Comparison of ENCODE assay signal across 1 cellular context in genomic region chr13:100658363-100658762, GRCh38.
TF ChIP-seq lines count a peak whose summit lies in the region.

No MANE protein-coding gene starts in this region.

TF ChIP-seq in GM23338, 12 proteins besides CTCF, POLR2A, EP300 and RAD21 (continued from another document):
- TF ChIP-seq REST (IDR thresholded peaks at IDR 0.05; ENCODE audit: unreplicated experiment) (no peak), JUNB (IDR thresholded peaks at IDR 0.05; ENCODE audit: unreplicated experiment) (no peak), POLR2AphosphoS5 (IDR thresholded peaks at IDR 0.05; ENCODE audit: low read depth) (no peak), NANOG (IDR thresholded peaks at IDR 0.05; ENCODE audit: borderline replicate concordance) (no peak), ZNF114 (CRISPR knock-in tag; IDR thresholded peaks at IDR 0.05) (no peak)
